In genomic region chr4:19694829-19695228, GRCh38 we compare ENCODE assay signal across 13 cellular contexts.
"Had no signal": no experiment of that assay in that cellular context is flagged by ENCODE, and none has a peak within 500 bp of the region (broad histone marks: within the 10 kb centered on the region; RNA-seq: fewer than 3 reads in every experiment).

No MANE protein-coding gene starts in this region.

- ATAC-seq: left lobe of liver had no signal

- DNase-seq: activated CD4-positive, alpha-beta T cell treated with anti-CD3 and anti-CD28 coated beads, Interleukin-2, amount 50 U/mL, for 1 hour; activated CD4-positive, CD25-positive, alpha-beta regulatory T cell; activated effector memory CD4-positive, alpha-beta T cell treated with anti-CD3 and anti-CD28 coated beads, Interleukin-2, amount 50 U/mL, for 16 hours; brain microvascular endothelial cell; cerebellar nuclear complex; dermis blood vessel endothelial cell; foreskin fibroblast; sigmoid colon; stimulated activated CD4-positive, alpha-beta T cell treated with anti-CD3 and anti-CD28 coated beads, Interleukin-2, amount 100 ng/mL, for 24 hours; stimulated activated naive CD4-positive, alpha-beta T cell; trophoblast cell had no signal

- H3K36me3 Mint-ChIP-seq: activated naive CD8-positive, alpha-beta T cell had no signal

- H3K4me3 Mint-ChIP-seq: activated naive CD8-positive, alpha-beta T cell had no signal

- H3K27ac Mint-ChIP-seq: activated naive CD8-positive, alpha-beta T cell had no signal

- H3K27me3 Mint-ChIP-seq: activated naive CD8-positive, alpha-beta T cell had no signal
